In genomic region chr1:150364231-150365003, GRCh38 we compare ENCODE assay signal across 8 cellular contexts. TPM values are rescaled to one million over a fixed set of nuclear protein-coding genes. Genes with fewer than 3 reads are reported as not detected.
DNase-seq lines count a peak whose midpoint lies in the region; ATAC-seq and TF ChIP-seq lines count a peak whose summit lies in the region.

No MANE protein-coding gene starts in this region.

- H3K27ac Mint-ChIP-seq in endodermal cell, result peak overlapping the region; percentile 99

- WGBS in endodermal cell (ENCODE audit: insufficient coverage in 1 of 2, insufficient read length in 1 of 2), 2 experiments, result 0% methylated on average over 24 to 49 of the region's 50 CpGs

- no peaks in the 10 kb centered on the region for H3K9me3 ChIP-seq in endodermal cell (ENCODE audit: control insufficient read depth, low read length)

- ATAC-seq in GM18909 (IDR thresholded peaks at IDR 0.05; ENCODE audit: poor library complexity, unreplicated experiment), result peak; percentile 28

- H3K9ac ChIP-seq in endodermal cell (ENCODE audit: extremely low read depth, low read length, poor library complexity, severe bottlenecking), result peak overlapping the region; percentile 77

- peak; percentile 73 for DNase-seq in A172 (ENCODE audit: low spot score)
- peak in 61 of 76 experiments; percentile 12 to 74 (median 51) for DNase-seq in HUDEP-2 (lab: John Stamatoyannopoulos, UW; ENCODE audit: unreplicated experiment in 76 of 76)
- DNase-seq in NOMO-1 treated with DMSO at 0.1 percent for 48 hours (lab: John Stamatoyannopoulos, UW; ENCODE audit: unreplicated experiment), result peak; percentile 56
- peak; percentile 45 for DNase-seq in activated CD8-positive, alpha-beta memory T cell treated with anti-CD3 and anti-CD28 coated beads, Interleukin-2, amount 50 U/mL, for 24 hours (ENCODE audit: extremely low read depth)
- peak; percentile 90 for DNase-seq in endodermal cell
- DNase-seq in midbrain (lab: John Stamatoyannopoulos, UW), result peak; percentile 71
- DNase-seq in stimulated activated CD8-positive, alpha-beta memory T cell treated with anti-CD3 and anti-CD28 coated beads, Interleukin-15, amount 100 ng/mL, for 4 hours (ENCODE audit: low read depth in 2 of 2), result peak; percentile 53

- H3K27me3 ChIP-seq in endodermal cell (ENCODE audit: control insufficient read depth, insufficient read depth, low read length, poor library complexity, severe bottlenecking), result no peaks in the 10 kb centered on the region

- H3K4me1 ChIP-seq in endodermal cell (ENCODE audit: control insufficient read depth, insufficient read depth, low read length), result peaks cover 2% of the 10 kb centered on the region

- peaks cover 5% of the 10 kb centered on the region for H3K36me3 Mint-ChIP-seq in endodermal cell (ENCODE audit: low read depth)

- H3K4me1 Mint-ChIP-seq in endodermal cell, result peaks cover 21% of the 10 kb centered on the region

- H3K4me3 Mint-ChIP-seq in endodermal cell, result peak overlapping the region; percentile 99

- no peaks in the 10 kb centered on the region for H3K9me3 Mint-ChIP-seq in endodermal cell

- peak overlapping the region; percentile 99 for H3K4me3 ChIP-seq in endodermal cell (ENCODE audit: low read length)

- peak; percentile 22 for TF ChIP-seq CTCF in endodermal cell (conservative IDR thresholded peaks at IDR 0.05)

- H3K36me3 ChIP-seq in endodermal cell (ENCODE audit: control insufficient read depth, insufficient read depth, low read length), result no peaks in the 10 kb centered on the region

- peak overlapping the region; percentile 97 for H3K27ac ChIP-seq in endodermal cell (ENCODE audit: low read depth, low read length)

- H3K27me3 Mint-ChIP-seq in endodermal cell (ENCODE audit: insufficient read depth), result no peaks in the 10 kb centered on the region

RNA-seq across cellular contexts. Expression of gene RPRD2, which starts 0.5 kb away (rescaled TPM):
- total RNA-seq in A172 (2014; rRNA removed; shearing (Covaris generic)), result 10.9 TPM in 2 replicates
- 10 to 100 TPM; 33.1 to 35.9 TPM for total RNA-seq in endodermal cell
- polyA plus RNA-seq in endodermal cell (2013, experiment 1 of 2), result 31.4 TPM
- polyA plus RNA-seq in endodermal cell (2013, experiment 2 of 2), result 28.7 TPM

RNA-seq across cellular contexts. Expression of gene PRPF3, which starts 43.1 kb away (rescaled TPM):
- total RNA-seq in A172 (2014; rRNA removed; shearing (Covaris generic)), result 93.1 and 96.8 TPM in 2 replicates
- total RNA-seq in endodermal cell, result 10 to 100 TPM; 70.7 to 75.6 TPM
- polyA plus RNA-seq in endodermal cell (2013, experiment 1 of 2), result 57.9 TPM
- 50.1 TPM for polyA plus RNA-seq in endodermal cell (2013, experiment 2 of 2)

Comparison
In these comparisons a context has a peak if more than half of its experiments do, and no peak if none do; other contexts are left out.
1. Peak in every context shown above with its lines: DNase-seq, ATAC-seq, H3K4me3 ChIP-seq and H3K27ac ChIP-seq.